19 cellular contexts compared by ENCODE assay signal in genomic region chr3:179739816-179740594, GRCh38.
DNase-seq lines count a peak whose midpoint lies in the region; ATAC-seq, FAIRE-seq and TF ChIP-seq lines count a peak whose summit lies in the region.
"Had no signal": no experiment of that assay in that cellular context is flagged by ENCODE, and none has a peak within 500 bp of the region (broad histone marks: within the 10 kb centered on the region; RNA-seq: fewer than 3 reads in every experiment).

No MANE protein-coding gene starts in this region.

- FAIRE-seq in kidney (lab: Jason Lieb, UNC): no peak

- DNase-seq in DMS53 treated with DMSO at 0.1 percent for 48 hours (lab: John Stamatoyannopoulos, UW; ENCODE audit: unreplicated experiment) (peak; percentile 68), WTC11 (ENCODE audit: low spot score) (no peak), kidney (no peak), psoas muscle (no peak), NCI-H446 (lab: John Stamatoyannopoulos, UW) (no peak), AG20443 (ENCODE audit: low spot score) (no peak), SKM-1 (lab: John Stamatoyannopoulos, UW; ENCODE audit: unreplicated experiment) (no peak)
- DNase-seq: COR-L47, EL, HCEC 1CT, Kasumi-1, NCI-H1105, NCI-H1694, NCI-H2107, NCI-H2227 treated with DMSO at 0.1 percent for 48 hours, OCI-M1 had no signal

- no peaks in the 10 kb centered on the region for H3K27me3 Mint-ChIP-seq in WTC11 (ENCODE audit: low read depth)
- H3K27me3 Mint-ChIP-seq: IgD-negative memory B cell had no signal

- WGBS in psoas muscle, 3 donors: 70 to 75% (median 74%) methylated on average over 12 of the region's 12 CpGs

- H3K4me3 Mint-ChIP-seq in WTC11: no peak overlapping the region
- H3K4me3 Mint-ChIP-seq: IgD-negative memory B cell had no signal

- ATAC-seq in WTC11: no peak
- peak; percentile 20 to 54 (median 34) for ATAC-seq in psoas muscle

- no peak overlapping the region for H3K9ac ChIP-seq in kidney (ENCODE audit: low read length in 2 of 2)

- peaks cover 11% of the 10 kb centered on the region for H3K4me1 Mint-ChIP-seq in WTC11
- H3K4me1 Mint-ChIP-seq: IgD-negative memory B cell had no signal

- peaks cover 0 to 13% of the 10 kb centered on the region in 2 donors for H3K36me3 ChIP-seq in kidney (ENCODE audit: control insufficient read depth in 1 of 2, insufficient read depth in 2 of 2, low read length in 2 of 2)
- H3K36me3 ChIP-seq in psoas muscle (ENCODE audit: insufficient read depth in 1 of 2, low read depth in 1 of 2): peaks cover 10 to 77% of the 10 kb centered on the region in 2 donors

- peaks cover 28% of the 10 kb centered on the region for H3K36me3 Mint-ChIP-seq in WTC11

- POLR2A ChIA-PET in WTC11 (lab: Charles Lee): no interaction called here

- 0 out of 2 replicates have a peak overlapping the region, but pooled peaks have one; percentile 19 for H3K27ac Mint-ChIP-seq in WTC11

- H3K4me3 ChIP-seq in kidney (ENCODE audit: low read length in 2 of 2) (peak overlapping the region in 1 of 2 donors; percentile 31), psoas muscle (no peak overlapping the region)

- H3K9me3 Mint-ChIP-seq in WTC11: no peaks in the 10 kb centered on the region
- H3K9me3 Mint-ChIP-seq: IgD-negative memory B cell had no signal

- H3K9me3 ChIP-seq in kidney (ENCODE audit: control insufficient read depth in 1 of 2, low read length in 2 of 2): no peaks in the 10 kb centered on the region
- H3K9me3 ChIP-seq in psoas muscle: no peaks in the 10 kb centered on the region

- H3K4me1 ChIP-seq in kidney (ENCODE audit: control insufficient read depth in 1 of 2, insufficient read depth in 1 of 2, low read depth in 1 of 2, low read length in 2 of 2): no peaks in the 10 kb centered on the region
- peaks cover 14% of the 10 kb centered on the region for H3K4me1 ChIP-seq in psoas muscle

- H3K27ac ChIP-seq in kidney (ENCODE audit: low read depth in 2 of 2, low read length in 2 of 2) (peak overlapping the region; percentile 41 to 56), psoas muscle (peak overlapping the region; percentile 67)
- H3K27ac ChIP-seq: C4-2B, RWPE1 had no signal

- intact Hi-C loops in kidney (cut with DNase I) (no loop called here), psoas muscle (cut with DNase I) (loop anchor here in 1 of 2 donors (5.0 kb wide), 1 partner anchor 133 kb away; no protein-coding TSS in a partner anchor)

- CTCF ChIA-PET in WTC11 (lab: Charles Lee): no interaction called here

- no peaks in the 10 kb centered on the region for H3K27me3 ChIP-seq in psoas muscle (ENCODE audit: insufficient read depth in 3 of 3, low read length in 2 of 3)

- TF ChIP-seq CTCF in WTC11 (IDR thresholded peaks at IDR 0.05): no peak
- TF ChIP-seq CTCF in kidney (IDR thresholded peaks at IDR 0.05; ENCODE audit: borderline replicate concordance, extremely low read depth, insufficient read depth): no peak
- no peak for TF ChIP-seq CTCF in psoas muscle (IDR thresholded peaks at IDR 0.05)

TF ChIP-seq in WTC11, 78 proteins besides CTCF, POLR2A, EP300 and RAD21:
- TF ChIP-seq SP1 (CRISPR knock-in tag; conservative IDR thresholded peaks at IDR 0.05): no peak
- TF ChIP-seq GABPB1 (CRISPR knock-in tag; IDR thresholded peaks at IDR 0.05): peak; percentile 50
TF ChIP-seq in WTC11: peak in this region for 1.
